Comparison of ENCODE assay signal across 17 cellular contexts in the genomic region with DNA sequence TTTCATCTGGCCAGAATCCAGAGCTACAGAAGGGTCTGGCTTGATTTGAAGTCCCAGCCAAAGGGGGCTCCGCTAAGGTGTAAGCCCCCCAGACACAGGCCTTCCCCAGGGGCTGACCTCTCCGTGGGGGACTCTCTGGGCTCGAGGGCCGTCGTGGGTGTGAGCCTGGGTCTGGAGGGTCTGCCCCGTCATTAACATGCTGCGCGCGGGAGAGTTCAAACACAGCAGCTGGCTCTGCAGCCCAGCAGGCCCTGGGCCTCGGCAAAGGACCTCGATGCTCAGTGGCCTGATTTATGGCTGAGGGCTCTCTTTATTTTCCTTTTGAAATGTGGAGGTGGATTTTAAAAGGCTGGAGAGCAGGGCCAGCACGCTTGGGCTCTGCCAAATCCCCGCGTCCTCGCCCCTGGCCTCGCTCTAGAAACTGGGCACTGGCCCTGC. TPM values are rescaled to one million over a fixed set of nuclear protein-coding genes. Genes with fewer than 3 reads are reported as not detected.
DNase-seq lines count a peak whose midpoint lies in the region; ATAC-seq and TF ChIP-seq lines count a peak whose summit lies in the region.
"Had no signal": no experiment of that assay in that cellular context is flagged by ENCODE, and none has a peak within 500 bp of the region (broad histone marks: within the 10 kb centered on the region; RNA-seq: fewer than 3 reads in every experiment).

No MANE protein-coding gene starts in this region.

- TF ChIP-seq POLR2A in prostate gland (IDR thresholded peaks at IDR 0.05) = no peak

- peak overlapping the region; percentile 51 for H3K4me3 Mint-ChIP-seq in nephron progenitor cell

- peaks cover 60% of the 10 kb centered on the region for H3K4me1 Mint-ChIP-seq in nephron progenitor cell

- no peak overlapping the region for H3K4me2 ChIP-seq in hepatocyte

- intact Hi-C loops in Right ventricle myocardium inferior (cut with DNase I) = no loop called here
- intact Hi-C loops in prostate gland (cut with DNase I) = no loop called here

- H3K4me3 ChIP-seq in right atrium auricular region (no peak overlapping the region), prostate gland (no peak overlapping the region), hepatocyte (no peak overlapping the region)

- H3K9me3 Mint-ChIP-seq in nephron progenitor cell = no peaks in the 10 kb centered on the region
- H3K9me3 Mint-ChIP-seq: CD14-positive monocyte had no signal

- TF ChIP-seq CTCF in right atrium auricular region (IDR thresholded peaks at IDR 0.05) = no peak
- TF ChIP-seq CTCF in nephron progenitor cell (IDR thresholded peaks at IDR 0.05) = no peak
- TF ChIP-seq CTCF in prostate gland (IDR thresholded peaks at IDR 0.05) = no peak
- TF ChIP-seq CTCF in hepatocyte (IDR thresholded peaks at IDR 0.05; ENCODE audit: poor library complexity) = no peak

- no peaks in the 10 kb centered on the region for H3K9me2 ChIP-seq in hepatocyte (replicated peaks; ENCODE audit: insufficient read depth)

- 36% methylated on average over 16 of the region's 16 CpGs for WGBS in prostate gland
- WGBS in hepatocyte (ENCODE audit: low lambda C conversion rate, missing lambda C conversion rate) = 67% methylated on average over 16 of the region's 16 CpGs

- peak overlapping the region; percentile 85 for H3K27ac Mint-ChIP-seq in nephron progenitor cell
- H3K27ac Mint-ChIP-seq: CD14-positive monocyte had no signal

- H3K9me3 ChIP-seq in right atrium auricular region (no peaks in the 10 kb centered on the region), prostate gland (no peaks in the 10 kb centered on the region), hepatocyte (ENCODE audit: low read depth) (no peaks in the 10 kb centered on the region)

- no peaks in the 10 kb centered on the region for H4K20me1 ChIP-seq in hepatocyte (ENCODE audit: insufficient read depth, poor library complexity, severe bottlenecking)

- no peak overlapping the region for H2AFZ ChIP-seq in hepatocyte

- peaks cover 2% of the 10 kb centered on the region for H3K79me2 ChIP-seq in hepatocyte

- peaks cover 0 to 54% of the 10 kb centered on the region in 2 donors for H3K4me1 ChIP-seq in right atrium auricular region
- H3K4me1 ChIP-seq in prostate gland (replicated peaks) = no peaks in the 10 kb centered on the region
- H3K4me1 ChIP-seq in hepatocyte (ENCODE audit: insufficient read depth) = no peaks in the 10 kb centered on the region

- no peaks in the 10 kb centered on the region for H3K36me3 ChIP-seq in right atrium auricular region
- no peaks in the 10 kb centered on the region for H3K36me3 ChIP-seq in prostate gland
- no peaks in the 10 kb centered on the region for H3K36me3 ChIP-seq in hepatocyte (replicated peaks; ENCODE audit: insufficient read depth, low read depth)

- ATAC-seq in Right ventricle myocardium inferior (no peak), GM21786 (IDR thresholded peaks at IDR 0.05; ENCODE audit: unreplicated experiment) (no peak)

- no peaks in the 10 kb centered on the region for H3K27me3 ChIP-seq in right atrium auricular region
- H3K27me3 ChIP-seq in prostate gland (replicated peaks; ENCODE audit: insufficient read depth) = no peaks in the 10 kb centered on the region
- no peaks in the 10 kb centered on the region for H3K27me3 ChIP-seq in hepatocyte

- no peak overlapping the region for H3K27ac ChIP-seq in right atrium auricular region
- H3K27ac ChIP-seq in prostate gland = no peak overlapping the region
- no peak overlapping the region for H3K27ac ChIP-seq in hepatocyte

- H3K36me3 Mint-ChIP-seq in nephron progenitor cell (ENCODE audit: low read depth) = peaks cover 11% of the 10 kb centered on the region

- DNase-seq in Right ventricle myocardium inferior (ENCODE audit: missing footprints) = peak; percentile 56
- DNase-seq in right atrium auricular region (ENCODE audit: low spot score) = no peak
- DNase-seq in globus pallidus (ENCODE audit: low spot score) = peak; percentile 71
- peak; percentile 50 for DNase-seq in nephron progenitor cell
- DNase-seq in UCSD-AML1 (lab: John Stamatoyannopoulos, UW; ENCODE audit: unreplicated experiment) = no peak
- DNase-seq in prostate gland (ENCODE audit: low spot score) = no peak
- no peak for DNase-seq in hepatocyte (ENCODE audit: low spot score)
- DNase-seq: DMS 273 treated with DMSO at 0.1 percent for 48 hours, GDM1, KBM-7, MV-4-11, NCI-H1436, NCI-H2029, NCI-H82, SHP77 had no signal

- H3K27me3 Mint-ChIP-seq in nephron progenitor cell (ENCODE audit: low read depth, poor library complexity) = peaks cover 5% of the 10 kb centered on the region

RNA-seq across cellular contexts. Expression of gene ABR, which starts 10.3 kb away (rescaled TPM):
- 147 TPM for total RNA-seq in Right ventricle myocardium inferior
- total RNA-seq in right atrium auricular region = 100 to 1,000 TPM in 1 of 2 donors, 10 to 100 TPM in 1; 94.9 to 116 TPM
- total RNA-seq in prostate gland = 10 to 100 TPM; 80.7 to 82.7 TPM
- total RNA-seq in hepatocyte = 51.5 and 130 TPM in 2 replicates
- 26.8 and 29.5 TPM in 2 replicates for polyA plus RNA-seq in hepatocyte

Comparison
In these comparisons a context has a peak if more than half of its experiments do, and no peak if none do; other contexts are left out.
1. DNase-seq: peak in Right ventricle myocardium inferior (single experiment), globus pallidus (single experiment) and nephron progenitor cell (single experiment); none in right atrium auricular region (single experiment), UCSD-AML1 (single experiment), prostate gland (single experiment) and hepatocyte (single experiment).